In genomic region chr12:5073838-5074237, GRCh38 we compare ENCODE assay signal across 13 cellular contexts. TPM values are rescaled to one million over a fixed set of nuclear protein-coding genes. Genes with fewer than 3 reads are reported as not detected.
DNase-seq lines count a peak whose midpoint lies in the region; ATAC-seq and TF ChIP-seq lines count a peak whose summit lies in the region.
"Had no signal": no experiment of that assay in that cellular context is flagged by ENCODE, and none has a peak within 500 bp of the region (broad histone marks: within the 10 kb centered on the region; RNA-seq: fewer than 3 reads in every experiment).

No MANE protein-coding gene starts in this region.

- ATAC-seq in left colon, result no peak

- H3K4me1 ChIP-seq in OCI-LY7 (ENCODE audit: insufficient read depth, low read length, poor library complexity, severe bottlenecking), result no peaks in the 10 kb centered on the region
- H3K4me1 ChIP-seq in CD8-positive, alpha-beta memory T cell (ENCODE audit: insufficient read depth, low read length), result no peaks in the 10 kb centered on the region

- no peak overlapping the region for H3K4me2 ChIP-seq in OCI-LY7 (ENCODE audit: low read length)

- H3K27me3 Mint-ChIP-seq in CD8-positive, alpha-beta memory T cell, result peaks cover 15 to 23% of the 10 kb centered on the region in 2 donors

- H3K27me3 ChIP-seq in CD8-positive, alpha-beta memory T cell (ENCODE audit: insufficient read depth, low read length, poor library complexity, severe bottlenecking), result no peaks in the 10 kb centered on the region
- H3K27me3 ChIP-seq: thyroid gland had no signal

- no peak overlapping the region for H3K4me3 Mint-ChIP-seq in CD8-positive, alpha-beta memory T cell

- no peak overlapping the region for H3K4me3 ChIP-seq in AG04449 (ENCODE audit: low read depth, low read length)
- H3K4me3 ChIP-seq in GM12864 (ENCODE audit: low read depth, low read length), result no peak overlapping the region
- no peak overlapping the region for H3K4me3 ChIP-seq in OCI-LY7 (ENCODE audit: low read depth, low read length, poor library complexity, severe bottlenecking)
- H3K4me3 ChIP-seq in fibroblast of pulmonary artery (replicated peaks; ENCODE audit: low read depth, low read length), result no peak overlapping the region
- H3K4me3 ChIP-seq in CD8-positive, alpha-beta memory T cell (ENCODE audit: low read length), result no peak overlapping the region
- H3K4me3 ChIP-seq: thyroid gland had no signal

- CTCF ChIA-PET in AG04449 (lab: Yijun Ruan, JAX), result interaction anchor here (0.7 to 9.5 kb wide), 8 partner anchors 10 to 722 kb away, joined by 3 to 113 read pairs (median 4); no protein-coding TSS in a partner anchor
- CTCF ChIA-PET in OCI-LY7 (lab: Charles Lee; ENCODE audit: unreplicated experiment), result no interaction called here
- CTCF ChIA-PET in CD8-positive, alpha-beta memory T cell (lab: Charles Lee), result no interaction called here

- no peaks in the 10 kb centered on the region for H3K4me1 Mint-ChIP-seq in CD8-positive, alpha-beta memory T cell

- intact Hi-C loops in OCI-LY7 (cut with micrococcal nuclease; ENCODE audit: unreplicated experiment), result no loop called here
- intact Hi-C loops in left colon (cut with DNase I, micrococcal nuclease), result no loop called here

- H3K36me3 Mint-ChIP-seq in CD8-positive, alpha-beta memory T cell, result no peaks in the 10 kb centered on the region

- no peak overlapping the region for H3K27ac ChIP-seq in OCI-LY7 (ENCODE audit: low read depth, low read length, poor library complexity, severe bottlenecking)
- no peak overlapping the region for H3K27ac ChIP-seq in CD8-positive, alpha-beta memory T cell (ENCODE audit: low read depth, low read length)
- H3K27ac ChIP-seq: neutrophil had no signal

- H3K27ac Mint-ChIP-seq in CD8-positive, alpha-beta memory T cell, result no peak overlapping the region

- BruUV-seq in OCI-LY7 (replicated peaks; lab: Mats Ljungman, UMichigan), result no TSS peak

- peaks cover 0 to 4% (median 0%) of the 10 kb centered on the region in 5 donors for H3K9me3 Mint-ChIP-seq in CD8-positive, alpha-beta memory T cell

- POLR2A ChIA-PET in AG04449 (lab: Yijun Ruan, JAX) (no interaction called here), OCI-LY7 (lab: Charles Lee) (no interaction called here)
- POLR2A ChIA-PET in CD8-positive, alpha-beta memory T cell (lab: Charles Lee), result no interaction called here

- TF ChIP-seq CTCF in AG04449 (IDR thresholded peaks at IDR 0.05; ENCODE audit: insufficient read depth, low read length, missing control alignments) (peak; percentile 24), GM12864 (IDR thresholded peaks at IDR 0.05; ENCODE audit: low read depth, low read length, missing control alignments) (peak; percentile 28), OCI-LY7 (conservative IDR thresholded peaks at IDR 0.05; ENCODE audit: low read length) (peak; percentile 61), fibroblast of pulmonary artery (IDR thresholded peaks at IDR 0.05; ENCODE audit: low read length, missing control alignments) (no peak)

- H4K20me1 ChIP-seq in OCI-LY7 (ENCODE audit: insufficient read depth, low read length), result no peaks in the 10 kb centered on the region

- H3K79me2 ChIP-seq in OCI-LY7 (ENCODE audit: insufficient read depth, low read depth, low read length), result no peaks in the 10 kb centered on the region

- H3K9me2 ChIP-seq in OCI-LY7 (ENCODE audit: insufficient read depth, low read length), result no peaks in the 10 kb centered on the region

- no peak for DNase-seq in AG04449 (ENCODE audit: low read depth, low spot score)
- no peak for DNase-seq in GM12864 (ENCODE audit: low read depth)
- peak; percentile 5 for DNase-seq in OCI-LY7 (ENCODE audit: low spot score)
- DNase-seq in fibroblast of pulmonary artery (ENCODE audit: low read depth), result peak; percentile 3
- no peak for DNase-seq in CD8-positive, alpha-beta memory T cell
- no peak for DNase-seq in 8988T
- DNase-seq in anterior cingulate cortex (lab: John Stamatoyannopoulos, UW), result no peak
- DNase-seq in left colon, result no peak
- DNase-seq: GOT3, hypothalamus, NCI-H187, thyroid gland had no signal

- no peaks in the 10 kb centered on the region for H3K9me3 ChIP-seq in OCI-LY7 (ENCODE audit: low read length)
- H3K9me3 ChIP-seq in CD8-positive, alpha-beta memory T cell (ENCODE audit: low read length), result no peaks in the 10 kb centered on the region
- H3K9me3 ChIP-seq: neutrophil, thyroid gland had no signal

- H2AFZ ChIP-seq in OCI-LY7 (ENCODE audit: low read length), result no peak overlapping the region

- H3K36me3 ChIP-seq in OCI-LY7 (ENCODE audit: insufficient read depth, low read length), result no peaks in the 10 kb centered on the region
- H3K36me3 ChIP-seq in CD8-positive, alpha-beta memory T cell (ENCODE audit: insufficient read depth, low read length), result no peaks in the 10 kb centered on the region
- H3K36me3 ChIP-seq: neutrophil, thyroid gland had no signal

RNA-seq across cellular contexts. Expression of gene KCNA5, which starts 30.2 kb away (rescaled TPM):
- not detected in 2 replicates for total RNA-seq in OCI-LY7 (2014; rRNA removed; shearing (Covaris generic))
- total RNA-seq in OCI-LY7 (2022) (not detected in 2 replicates), left colon (under 1 TPM; 0.18 to 0.95 TPM)
- not detected for total RNA-seq in CD8-positive, alpha-beta memory T cell
- polyA plus RNA-seq in CD8-positive, alpha-beta memory T cell, result not detected

Comparison
In these comparisons a context has a peak if more than half of its experiments do, and no peak if none do; other contexts are left out.
1. DNase-seq: peak in OCI-LY7 (single experiment) and fibroblast of pulmonary artery (single experiment); none in AG04449 (single experiment), GM12864 (single experiment), CD8-positive, alpha-beta memory T cell (0 of 5), 8988T (single experiment), anterior cingulate cortex (0 of 58) and left colon (0 of 2).